ENCODE assay signal across 1 cellular context in the genomic region with DNA sequence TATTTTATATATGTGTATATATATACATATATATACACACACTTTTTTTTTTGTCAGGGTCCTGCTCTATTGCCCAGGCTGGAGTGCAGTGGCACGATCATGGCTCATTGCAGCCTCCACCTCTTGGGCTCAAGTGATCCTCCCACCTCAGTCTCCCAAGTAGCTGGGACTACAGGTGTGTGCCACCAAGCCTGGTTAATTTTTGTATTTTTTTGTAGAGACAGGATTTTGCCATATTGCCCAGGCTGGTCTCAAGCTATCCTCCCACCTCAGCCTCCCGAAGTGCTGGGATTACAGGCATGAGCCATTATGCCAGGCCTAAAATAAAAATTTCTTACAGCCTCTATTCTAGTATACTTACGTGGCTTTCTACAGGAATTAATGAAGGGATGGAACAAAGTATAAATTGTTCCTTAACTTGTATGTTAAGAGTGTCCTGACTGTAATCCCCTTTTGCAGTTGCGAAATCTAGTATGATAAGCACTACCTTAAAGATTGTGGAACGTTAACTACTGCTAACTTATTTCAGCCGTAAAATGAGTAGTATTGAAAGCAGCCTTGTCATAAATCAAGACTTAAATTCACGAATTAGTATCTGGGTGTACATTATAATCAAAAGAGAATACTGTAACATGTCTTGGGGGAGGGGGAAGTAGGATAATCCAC.
TF ChIP-seq lines count a peak whose summit lies in the region.

No MANE protein-coding gene starts in this region.

TF ChIP-seq in WTC11, 78 proteins besides CTCF, POLR2A, EP300 and RAD21 (continued from another document):
- TF ChIP-seq, protein P1, sequence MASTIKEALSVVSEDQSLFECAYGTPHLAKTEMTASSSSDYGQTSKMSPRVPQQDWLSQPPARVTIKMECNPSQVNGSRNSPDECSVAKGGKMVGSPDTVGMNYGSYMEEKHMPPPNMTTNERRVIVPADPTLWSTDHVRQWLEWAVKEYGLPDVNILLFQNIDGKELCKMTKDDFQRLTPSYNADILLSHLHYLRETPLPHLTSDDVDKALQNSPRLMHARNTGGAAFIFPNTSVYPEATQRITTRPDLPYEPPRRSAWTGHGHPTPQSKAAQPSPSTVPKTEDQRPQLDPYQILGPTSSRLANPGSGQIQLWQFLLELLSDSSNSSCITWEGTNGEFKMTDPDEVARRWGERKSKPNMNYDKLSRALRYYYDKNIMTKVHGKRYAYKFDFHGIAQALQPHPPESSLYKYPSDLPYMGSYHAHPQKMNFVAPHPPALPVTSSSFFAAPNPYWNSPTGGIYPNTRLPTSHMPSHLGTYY (CRISPR knock-in tag; IDR thresholded peaks at IDR 0.05): no peak
- TF ChIP-seq, protein P2, sequence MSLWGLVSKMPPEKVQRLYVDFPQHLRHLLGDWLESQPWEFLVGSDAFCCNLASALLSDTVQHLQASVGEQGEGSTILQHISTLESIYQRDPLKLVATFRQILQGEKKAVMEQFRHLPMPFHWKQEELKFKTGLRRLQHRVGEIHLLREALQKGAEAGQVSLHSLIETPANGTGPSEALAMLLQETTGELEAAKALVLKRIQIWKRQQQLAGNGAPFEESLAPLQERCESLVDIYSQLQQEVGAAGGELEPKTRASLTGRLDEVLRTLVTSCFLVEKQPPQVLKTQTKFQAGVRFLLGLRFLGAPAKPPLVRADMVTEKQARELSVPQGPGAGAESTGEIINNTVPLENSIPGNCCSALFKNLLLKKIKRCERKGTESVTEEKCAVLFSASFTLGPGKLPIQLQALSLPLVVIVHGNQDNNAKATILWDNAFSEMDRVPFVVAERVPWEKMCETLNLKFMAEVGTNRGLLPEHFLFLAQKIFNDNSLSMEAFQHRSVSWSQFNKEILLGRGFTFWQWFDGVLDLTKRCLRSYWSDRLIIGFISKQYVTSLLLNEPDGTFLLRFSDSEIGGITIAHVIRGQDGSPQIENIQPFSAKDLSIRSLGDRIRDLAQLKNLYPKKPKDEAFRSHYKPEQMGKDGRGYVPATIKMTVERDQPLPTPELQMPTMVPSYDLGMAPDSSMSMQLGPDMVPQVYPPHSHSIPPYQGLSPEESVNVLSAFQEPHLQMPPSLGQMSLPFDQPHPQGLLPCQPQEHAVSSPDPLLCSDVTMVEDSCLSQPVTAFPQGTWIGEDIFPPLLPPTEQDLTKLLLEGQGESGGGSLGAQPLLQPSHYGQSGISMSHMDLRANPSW (CRISPR knock-in tag; conservative IDR thresholded peaks at IDR 0.05; ENCODE audit: low read depth): no peak
- TF ChIP-seq NFATC4 (CRISPR knock-in tag; IDR thresholded peaks at IDR 0.05): no peak
- no peak for TF ChIP-seq PRRX2 (CRISPR knock-in tag; IDR thresholded peaks at IDR 0.05)
- TF ChIP-seq RELA (CRISPR knock-in tag; IDR thresholded peaks at IDR 0.05; ENCODE audit: borderline replicate concordance): no peak
TF ChIP-seq in WTC11: peak in this region for 0.
